In the genomic region with DNA sequence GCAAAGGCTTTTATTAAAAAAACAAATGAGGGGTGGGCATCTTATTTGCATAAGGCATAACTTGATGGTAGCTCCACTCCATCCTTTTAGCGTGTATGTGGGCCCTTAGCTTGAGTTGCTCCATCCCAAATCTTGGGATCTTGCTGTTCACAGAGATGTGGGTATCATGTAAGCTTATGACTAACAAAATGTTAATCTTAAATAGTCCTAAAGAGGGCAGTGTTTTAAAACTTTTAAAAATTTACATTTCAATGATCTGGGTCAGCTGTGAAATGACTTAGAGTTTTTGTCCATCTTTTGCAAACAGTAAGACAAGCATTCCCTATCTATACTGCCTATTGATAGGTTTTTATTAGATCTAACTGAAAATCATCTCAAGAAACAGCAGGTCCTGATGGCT, we compare ENCODE assay signal across 9 cellular contexts.
DNase-seq lines count a peak whose midpoint lies in the region; ATAC-seq lines count a peak whose summit lies in the region.
"Had no signal": no experiment of that assay in that cellular context is flagged by ENCODE, and none has a peak within 500 bp of the region (broad histone marks: within the 10 kb centered on the region; RNA-seq: fewer than 3 reads in every experiment).

No MANE protein-coding gene starts in this region.

- CTCF ChIA-PET in activated CD4-positive, alpha-beta T cell treated with anti-CD3 and anti-CD28 coated beads, Interleukin-2, amount 10 ng/mL, durations not matched to agents 7 days and 5 days (lab: Charles Lee): no interaction called here

- no peak for ATAC-seq in CD4-positive, CD25-positive, alpha-beta regulatory T cell (ENCODE audit: low read depth in 2 of 2)
- no peak for ATAC-seq in GM21381 (IDR thresholded peaks at IDR 0.05; ENCODE audit: unreplicated experiment)

- no peaks in the 10 kb centered on the region for H3K4me1 Mint-ChIP-seq in CD4-positive, CD25-positive, alpha-beta regulatory T cell
- H3K4me1 Mint-ChIP-seq in activated CD4-positive, alpha-beta T cell treated with anti-CD3 and anti-CD28 coated beads, Interleukin-2, amount 10 ng/mL, durations not matched to agents 7 days and 5 days: no peaks in the 10 kb centered on the region

- H4K20me1 ChIP-seq in GM23248 (ENCODE audit: insufficient read depth): no peaks in the 10 kb centered on the region

- POLR2A ChIA-PET in activated CD4-positive, alpha-beta T cell treated with anti-CD3 and anti-CD28 coated beads, Interleukin-2, amount 10 ng/mL, durations not matched to agents 7 days and 5 days (lab: Charles Lee): no interaction called here

- 10 to 11% methylated on average over 1 of the region's 1 CpG for WGBS in GM23248 (ENCODE audit: low coverage in 1 of 2, low lambda C conversion rate in 2 of 2, missing lambda C conversion rate in 2 of 2), 2 experiments

- H3F3A ChIP-seq in GM23248 (ENCODE audit: insufficient read depth): no peaks in the 10 kb centered on the region

- H3K36me3 Mint-ChIP-seq in CD4-positive, CD25-positive, alpha-beta regulatory T cell: no peaks in the 10 kb centered on the region
- H3K36me3 Mint-ChIP-seq in activated CD4-positive, alpha-beta T cell treated with anti-CD3 and anti-CD28 coated beads, Interleukin-2, amount 10 ng/mL, durations not matched to agents 7 days and 5 days (ENCODE audit: low read depth): no peaks in the 10 kb centered on the region

- no peak overlapping the region for H2AFZ ChIP-seq in GM23248

- no peaks in the 10 kb centered on the region for H3K9me2 ChIP-seq in GM23248 (ENCODE audit: insufficient read depth)

- H3K4me1 ChIP-seq in CD4-positive, CD25-positive, alpha-beta regulatory T cell (ENCODE audit: control insufficient read depth, insufficient read depth, low read length, poor library complexity, severe bottlenecking): no peaks in the 10 kb centered on the region
- H3K4me1 ChIP-seq in GM23248 (ENCODE audit: insufficient read depth): no peaks in the 10 kb centered on the region

- DNase-seq in CD4-positive, CD25-positive, alpha-beta regulatory T cell: peak in 2 of 3 donors; percentile 1 to 4
- DNase-seq in GM23248 (peak; percentile 42), NCI-H774 (lab: John Stamatoyannopoulos, UW) (peak; percentile 3), glomerular endothelial cell (ENCODE audit: extremely low read depth, low read depth, low spot score) (peak; percentile 10), 8988T (no peak), MG63 (no peak)
- DNase-seq in activated CD4-positive, alpha-beta T cell treated with anti-CD3 and anti-CD28 coated beads, Interleukin-2, amount 10 ng/mL, durations not matched to agents 7 days and 5 days: no peak
- DNase-seq: KG1 had no signal

- H3K9ac ChIP-seq in GM23248: no peak overlapping the region

- in situ Hi-C loops in GM23248 (cut with MboI): no loop called here

- no peaks in the 10 kb centered on the region for H3K27me3 ChIP-seq in CD4-positive, CD25-positive, alpha-beta regulatory T cell (ENCODE audit: control insufficient read depth, insufficient read depth, low read length)
- H3K27me3 ChIP-seq in GM23248 (replicated peaks; ENCODE audit: insufficient read depth): no peaks in the 10 kb centered on the region
- H3K27me3 ChIP-seq in MG63: no peaks in the 10 kb centered on the region

- H3K9me3 ChIP-seq in CD4-positive, CD25-positive, alpha-beta regulatory T cell (ENCODE audit: control insufficient read depth in 2 of 2, low read length in 2 of 2): no peaks in the 10 kb centered on the region
- H3K9me3 ChIP-seq in GM23248 (ENCODE audit: low read depth) (no peaks in the 10 kb centered on the region), MG63 (no peaks in the 10 kb centered on the region)

- H3K36me3 ChIP-seq in CD4-positive, CD25-positive, alpha-beta regulatory T cell (ENCODE audit: control insufficient read depth, insufficient read depth, low read length): no peaks in the 10 kb centered on the region
- H3K36me3 ChIP-seq in GM23248 (ENCODE audit: low read depth) (no peaks in the 10 kb centered on the region), MG63 (no peaks in the 10 kb centered on the region)

- no peak overlapping the region for H3K4me3 ChIP-seq in CD4-positive, CD25-positive, alpha-beta regulatory T cell (ENCODE audit: low read depth, low read length)
- H3K4me3 ChIP-seq in GM23248 (no peak overlapping the region), MG63 (no peak overlapping the region)

- H3K79me2 ChIP-seq in GM23248 (ENCODE audit: insufficient read depth): no peaks in the 10 kb centered on the region

- H3K4me3 Mint-ChIP-seq in CD4-positive, CD25-positive, alpha-beta regulatory T cell: no peak overlapping the region
- no peak overlapping the region for H3K4me3 Mint-ChIP-seq in activated CD4-positive, alpha-beta T cell treated with anti-CD3 and anti-CD28 coated beads, Interleukin-2, amount 10 ng/mL, durations not matched to agents 7 days and 5 days

- no peak overlapping the region for H3K27ac ChIP-seq in CD4-positive, CD25-positive, alpha-beta regulatory T cell (ENCODE audit: insufficient read depth, low read length, poor library complexity, severe bottlenecking)
- no peak overlapping the region for H3K27ac ChIP-seq in GM23248

- no peaks in the 10 kb centered on the region for H3K27me3 Mint-ChIP-seq in CD4-positive, CD25-positive, alpha-beta regulatory T cell
- H3K27me3 Mint-ChIP-seq in activated CD4-positive, alpha-beta T cell treated with anti-CD3 and anti-CD28 coated beads, Interleukin-2, amount 10 ng/mL, durations not matched to agents 7 days and 5 days: no peaks in the 10 kb centered on the region

- no peak overlapping the region for H3K4me2 ChIP-seq in GM23248 (ENCODE audit: unreplicated experiment)

- H3K9me3 Mint-ChIP-seq in CD4-positive, CD25-positive, alpha-beta regulatory T cell: no peaks in the 10 kb centered on the region
- H3K9me3 Mint-ChIP-seq in activated CD4-positive, alpha-beta T cell treated with anti-CD3 and anti-CD28 coated beads, Interleukin-2, amount 10 ng/mL, durations not matched to agents 7 days and 5 days: no peaks in the 10 kb centered on the region

- H3K27ac Mint-ChIP-seq in CD4-positive, CD25-positive, alpha-beta regulatory T cell: no peak overlapping the region
- H3K27ac Mint-ChIP-seq in activated CD4-positive, alpha-beta T cell treated with anti-CD3 and anti-CD28 coated beads, Interleukin-2, amount 10 ng/mL, durations not matched to agents 7 days and 5 days: no peak overlapping the region

Comparison
In these comparisons a context has a peak if more than half of its experiments do, and no peak if none do; other contexts are left out.
1. DNase-seq: peak in CD4-positive, CD25-positive, alpha-beta regulatory T cell (2 of 3), GM23248 (single experiment), NCI-H774 (single experiment) and glomerular endothelial cell (single experiment); none in 8988T (single experiment), activated CD4-positive, alpha-beta T cell treated with anti-CD3 and anti-CD28 coated beads, Interleukin-2, amount 10 ng/mL, durations not matched to agents 7 days and 5 days (single experiment) and MG63 (single experiment).